8 cellular contexts compared by ENCODE assay signal in genomic region chr5:156402387-156402921, GRCh38.
DNase-seq lines count a peak whose midpoint lies in the region; ATAC-seq and TF ChIP-seq lines count a peak whose summit lies in the region.

No MANE protein-coding gene starts in this region.

- peak; percentile 96 for ATAC-seq in GM21619 (IDR thresholded peaks at IDR 0.05; ENCODE audit: unreplicated experiment)
- ATAC-seq in heart left ventricle = no peak

- H3K36me3 ChIP-seq in heart left ventricle = no peaks in the 10 kb centered on the region

- no peak overlapping the region for H3K27ac Mint-ChIP-seq in activated T-helper 2 cell treated with anti-CD3 and anti-CD28 coated beads, Interferon-gamma antibody, Interleukin-2, Interleukin-4, amounts not matched to agents 10 μg/mL and 5 μg/mL and 100 μg/mL, durations not matched to agents 14 hours and 24 hours and 36 hours
- H3K27ac Mint-ChIP-seq in osteocyte (ENCODE audit: unreplicated experiment) = no peak overlapping the region

- no peaks in the 10 kb centered on the region for H3K36me3 Mint-ChIP-seq in activated T-helper 2 cell treated with anti-CD3 and anti-CD28 coated beads, Interferon-gamma antibody, Interleukin-2, Interleukin-4, amounts not matched to agents 10 μg/mL and 5 μg/mL and 100 μg/mL, durations not matched to agents 14 hours and 24 hours and 36 hours (ENCODE audit: low read depth)
- no peaks in the 10 kb centered on the region for H3K36me3 Mint-ChIP-seq in osteocyte (ENCODE audit: unreplicated experiment)

- intact Hi-C loops in activated T-helper 2 cell treated with anti-CD3 and anti-CD28 coated beads, Interferon-gamma antibody, Interleukin-2, Interleukin-4, amounts not matched to agents 10 μg/mL and 5 μg/mL and 100 μg/mL, durations not matched to agents 14 hours and 24 hours and 36 hours (cut with micrococcal nuclease) = loop anchor here (10.0 kb wide), 1 partner anchor 522 kb away; no protein-coding TSS in a partner anchor
- intact Hi-C loops in heart left ventricle (cut with DNase I) = no loop called here

- H3K4me1 ChIP-seq in heart left ventricle = peaks cover 0 to 60% (median 17%) of the 10 kb centered on the region in 12 donors

- no peaks in the 10 kb centered on the region for H3K9me3 ChIP-seq in heart left ventricle

- H3K27me3 ChIP-seq in heart left ventricle = no peaks in the 10 kb centered on the region

- peaks cover 3% of the 10 kb centered on the region for H3K27me3 Mint-ChIP-seq in activated T-helper 2 cell treated with anti-CD3 and anti-CD28 coated beads, Interferon-gamma antibody, Interleukin-2, Interleukin-4, amounts not matched to agents 10 μg/mL and 5 μg/mL and 100 μg/mL, durations not matched to agents 14 hours and 24 hours and 36 hours (ENCODE audit: low read depth)
- H3K27me3 Mint-ChIP-seq in osteocyte (ENCODE audit: unreplicated experiment) = no peaks in the 10 kb centered on the region

- peaks cover 8% of the 10 kb centered on the region for H3K4me1 Mint-ChIP-seq in activated T-helper 2 cell treated with anti-CD3 and anti-CD28 coated beads, Interferon-gamma antibody, Interleukin-2, Interleukin-4, amounts not matched to agents 10 μg/mL and 5 μg/mL and 100 μg/mL, durations not matched to agents 14 hours and 24 hours and 36 hours (ENCODE audit: low read depth)
- peaks cover 9% of the 10 kb centered on the region for H3K4me1 Mint-ChIP-seq in osteocyte (ENCODE audit: unreplicated experiment)

- no peak for TF ChIP-seq POLR2A in heart left ventricle (IDR thresholded peaks at IDR 0.05)

- TF ChIP-seq CTCF in GM13976 (IDR thresholded peaks at IDR 0.05; ENCODE audit: borderline replicate concordance, control extremely low read depth, extremely low read depth, insufficient read depth, missing control alignments) = no peak
- TF ChIP-seq CTCF in osteocyte (IDR thresholded peaks at IDR 0.05) = no peak
- no peak for TF ChIP-seq CTCF in heart left ventricle (IDR thresholded peaks at IDR 0.05)

- no peak overlapping the region for H3K4me3 ChIP-seq in heart left ventricle

- H3K4me3 Mint-ChIP-seq in activated T-helper 2 cell treated with anti-CD3 and anti-CD28 coated beads, Interferon-gamma antibody, Interleukin-2, Interleukin-4, amounts not matched to agents 10 μg/mL and 5 μg/mL and 100 μg/mL, durations not matched to agents 14 hours and 24 hours and 36 hours (ENCODE audit: low read depth) = no peak overlapping the region
- H3K4me3 Mint-ChIP-seq in osteocyte (ENCODE audit: unreplicated experiment) = no peak overlapping the region

- 79 to 85% (median 82%) methylated on average over 8 of the region's 8 CpGs for WGBS in heart left ventricle, 4 donors

- peak; percentile 69 for DNase-seq in GM13976 (ENCODE audit: low spot score)
- peak; percentile 48 for DNase-seq in M059J (ENCODE audit: low read depth)
- peak; percentile 9 for DNase-seq in activated T-helper 2 cell treated with anti-CD3 and anti-CD28 coated beads, Interferon-gamma antibody, Interleukin-2, Interleukin-4, amounts not matched to agents 10 μg/mL and 5 μg/mL and 100 μg/mL, durations not matched to agents 14 hours and 24 hours and 36 hours (ENCODE audit: low spot score)
- peak; percentile 46 for DNase-seq in stimulated activated CD4-positive, alpha-beta T cell treated with anti-CD3 and anti-CD28 coated beads, Interleukin-2, amount 100 ng/mL, for 24 hours
- no peak for DNase-seq in midbrain (lab: John Stamatoyannopoulos, UW)
- no peak for DNase-seq in osteocyte (ENCODE audit: extremely low spot score, unreplicated experiment)
- DNase-seq in heart left ventricle = no peak

- in situ Hi-C loops in GM13976 (cut with MboI; ENCODE audit: low sequenced_read_pairs, unreplicated experiment) = no loop called here

- H3K9me3 Mint-ChIP-seq in activated T-helper 2 cell treated with anti-CD3 and anti-CD28 coated beads, Interferon-gamma antibody, Interleukin-2, Interleukin-4, amounts not matched to agents 10 μg/mL and 5 μg/mL and 100 μg/mL, durations not matched to agents 14 hours and 24 hours and 36 hours = no peaks in the 10 kb centered on the region
- no peaks in the 10 kb centered on the region for H3K9me3 Mint-ChIP-seq in osteocyte (ENCODE audit: unreplicated experiment)

- H3K27ac ChIP-seq in heart left ventricle = no peak overlapping the region

Comparison
In these comparisons a context has a peak if more than half of its experiments do, and no peak if none do; other contexts are left out.
1. DNase-seq: peak in GM13976 (single experiment), M059J (single experiment), activated T-helper 2 cell treated with anti-CD3 and anti-CD28 coated beads, Interferon-gamma antibody, Interleukin-2, Interleukin-4, amounts not matched to agents 10 μg/mL and 5 μg/mL and 100 μg/mL, durations not matched to agents 14 hours and 24 hours and 36 hours (single experiment) and stimulated activated CD4-positive, alpha-beta T cell treated with anti-CD3 and anti-CD28 coated beads, Interleukin-2, amount 100 ng/mL, for 24 hours (2 of 2); none in midbrain (single experiment), osteocyte (single experiment) and heart left ventricle (0 of 5).